ENCODE assay signal across 18 cellular contexts in genomic region chr4:109735566-109736454, GRCh38. TPM values are rescaled to one million over a fixed set of nuclear protein-coding genes. Genes with fewer than 3 reads are reported as not detected.
DNase-seq lines count a peak whose midpoint lies in the region; ATAC-seq, FAIRE-seq and TF ChIP-seq lines count a peak whose summit lies in the region.
"Had no signal": no experiment of that assay in that cellular context is flagged by ENCODE, and none has a peak within 500 bp of the region (broad histone marks: within the 10 kb centered on the region; RNA-seq: fewer than 3 reads in every experiment).

No MANE protein-coding gene starts in this region.

- peaks cover 13 to 14% (median 13%) of the 10 kb centered on the region in 3 donors for H3K4me1 ChIP-seq in pancreas

- FAIRE-seq in pancreas (lab: Jason Lieb, UNC) = peak; percentile 13

- H3K4me3 ChIP-seq in fibroblast of pulmonary artery (replicated peaks; ENCODE audit: low read depth, low read length) = no peak overlapping the region
- H3K4me3 ChIP-seq in pancreas = no peak overlapping the region
- H3K4me3 ChIP-seq: BLaER1 treated with 17β-estradiol and CSF1 and Interleukin-3, amounts not matched to agents 10 nM and 100 nM; gastrocnemius medialis; upper lobe of left lung had no signal

- DNase-seq in NCI-H1105 treated with DMSO at 0.1 percent for 48 hours (lab: John Stamatoyannopoulos, UW) = peak; percentile 0
- no peak for DNase-seq in NCI-H1105 (lab: John Stamatoyannopoulos, UW)
- DNase-seq in NCI-H524 treated with DMSO at 0.1 percent for 48 hours (lab: John Stamatoyannopoulos, UW) = peak; percentile 2
- peak; percentile 41 for DNase-seq in fibroblast of pulmonary artery (ENCODE audit: low read depth)
- DNase-seq in pancreas = peak in 4 of 6 donors; percentile 36 to 79 (median 66)
- DNase-seq in substantia nigra (lab: John Stamatoyannopoulos, UW) = no peak
- DNase-seq: activated CD4-positive, alpha-beta T cell treated with anti-CD3 and anti-CD28 coated beads, Interleukin-2, amount 50 U/mL, for 1 hour; activated naive CD8-positive, alpha-beta T cell treated with anti-CD3 and anti-CD28 coated beads for 36 hours; central memory CD4-positive, alpha-beta T cell; gastrocnemius medialis; mesendoderm; NCI-H1048; stimulated activated CD4-positive, alpha-beta T cell treated with anti-CD3 and anti-CD28 coated beads, Interleukin-4, amount 100 ng/mL, for 4 hours; upper lobe of left lung had no signal

- TF ChIP-seq CTCF in fibroblast of pulmonary artery (IDR thresholded peaks at IDR 0.05; ENCODE audit: low read length, missing control alignments) (no peak), pancreas (IDR thresholded peaks at IDR 0.05) (no peak)

- H3K9me3 ChIP-seq in pancreas = no peaks in the 10 kb centered on the region
- H3K9me3 ChIP-seq: BLaER1 treated with 17β-estradiol and CSF1 and Interleukin-3, amounts not matched to agents 10 nM and 100 nM; gastrocnemius medialis; upper lobe of left lung had no signal

- ATAC-seq in pancreas = peak; percentile 90 to 97 (median 96)
- ATAC-seq in HG03135 (IDR thresholded peaks at IDR 0.05; ENCODE audit: unreplicated experiment) = no peak
- ATAC-seq in GM18873 (IDR thresholded peaks at IDR 0.05; ENCODE audit: low FRiP score, unreplicated experiment) = no peak
- ATAC-seq: gastrocnemius medialis, HCT116 had no signal

- intact Hi-C loops in pancreas (cut with DNase I) = no loop called here

- H3K36me3 ChIP-seq in pancreas = no peaks in the 10 kb centered on the region
- H3K36me3 ChIP-seq: BLaER1 treated with 17β-estradiol and CSF1 and Interleukin-3, amounts not matched to agents 10 nM and 100 nM; gastrocnemius medialis; upper lobe of left lung had no signal

- H3K27ac ChIP-seq in pancreas = peak overlapping the region; percentile 14 to 65 (median 62)
- no peak overlapping the region for H3K27ac ChIP-seq in substantia nigra (ENCODE audit: low read depth, low read length, poor library complexity, severe bottlenecking)
- H3K27ac ChIP-seq: BLaER1 treated with 17β-estradiol and CSF1 and Interleukin-3, amounts not matched to agents 10 nM and 100 nM; gastrocnemius medialis; upper lobe of left lung had no signal

- 25 to 31% methylated on average over 8 of the region's 8 CpGs for WGBS in pancreas, 2 donors

- no peaks in the 10 kb centered on the region for H3K27me3 ChIP-seq in pancreas
- H3K27me3 ChIP-seq: BLaER1 treated with 17β-estradiol and CSF1 and Interleukin-3, amounts not matched to agents 10 nM and 100 nM; gastrocnemius medialis; upper lobe of left lung had no signal

RNA-seq across cellular contexts. Expression of gene PLA2G12A, which starts 5.9 kb away (rescaled TPM):
- 10 to 100 TPM; 31.0 to 45.4 (median 34.6) TPM for total RNA-seq in pancreas
- 10 to 100 TPM in 1 of 2 donors, 1 to 10 TPM in 1; 8.4 to 12.0 TPM for polyA plus RNA-seq in pancreas

RNA-seq across cellular contexts. Expression of gene CASP6, which starts 32.6 kb away (rescaled TPM):
- 10 to 100 TPM in 3 of 6 donors, 1 to 10 TPM in 3; 6.4 to 18.6 (median 10.1) TPM for total RNA-seq in pancreas
- polyA plus RNA-seq in pancreas = 10 to 100 TPM in 1 of 2 donors, 1 to 10 TPM in 1; 9.8 to 14.8 TPM

Comparison
In these comparisons a context has a peak if more than half of its experiments do, and no peak if none do; other contexts are left out.
1. DNase-seq: peak in NCI-H1105 treated with DMSO at 0.1 percent for 48 hours (single experiment), NCI-H524 treated with DMSO at 0.1 percent for 48 hours (single experiment), fibroblast of pulmonary artery (single experiment) and pancreas (4 of 6); none in NCI-H1105 (single experiment) and substantia nigra (0 of 49).
2. ATAC-seq: peak in pancreas (4 of 4); none in HG03135 (single experiment) and GM18873 (single experiment).